Comparison of ENCODE assay signal across 10 cellular contexts in the genomic region with DNA sequence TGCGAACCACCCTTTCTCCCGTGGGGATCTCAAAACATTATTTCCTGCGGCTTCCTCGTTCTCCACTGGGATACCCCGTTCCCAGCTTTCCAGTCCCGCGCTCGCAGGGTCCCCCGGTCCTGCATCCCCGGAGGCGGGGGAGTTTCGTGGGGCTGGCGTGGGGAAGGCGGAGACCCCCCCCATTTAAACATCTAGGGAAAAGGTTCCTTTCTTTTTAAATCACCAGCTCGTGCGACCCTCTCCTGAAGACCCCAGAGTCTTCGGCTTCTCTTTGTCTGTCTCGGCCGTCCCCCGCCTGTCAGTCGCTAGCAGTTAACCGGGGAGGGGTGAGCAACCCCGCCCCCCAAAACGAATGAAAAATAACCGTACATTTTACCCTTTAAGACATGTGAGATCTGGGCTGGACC. TPM values are rescaled to one million over a fixed set of nuclear protein-coding genes. Genes with fewer than 3 reads are reported as not detected.
A peak's percentile ranks its signal among the peaks of the same experiment; 100 is the strongest.
DNase-seq lines count a peak whose midpoint lies in the region; ATAC-seq and TF ChIP-seq lines count a peak whose summit lies in the region.
"Had no signal": no experiment of that assay in that cellular context is flagged by ENCODE, and none has a peak within 500 bp of the region (broad histone marks: within the 10 kb centered on the region; RNA-seq: fewer than 3 reads in every experiment).

No MANE protein-coding gene starts in this region.

- H3K9me3 ChIP-seq in SJSA1 (replicated peaks): no peaks in the 10 kb centered on the region
- H3K9me3 ChIP-seq in smooth muscle cell (replicated peaks; ENCODE audit: low read depth): no peaks in the 10 kb centered on the region
- H3K9me3 ChIP-seq: psoas muscle had no signal

- H3K36me3 ChIP-seq in SJSA1 (peaks cover 9% of the 10 kb centered on the region; the same call in 1 of the 2 replicates), smooth muscle cell (ENCODE audit: low read depth) (no peaks in the 10 kb centered on the region)

- H4K20me1 ChIP-seq in smooth muscle cell (ENCODE audit: low read depth): peaks cover 16% of the 10 kb centered on the region

- 1% methylated on average over 24 of the region's 25 CpGs for WGBS in smooth muscle cell (ENCODE audit: low lambda C conversion rate)

- H3F3A ChIP-seq in smooth muscle cell (ENCODE audit: low read depth): no peaks in the 10 kb centered on the region

- H2AFZ ChIP-seq in smooth muscle cell (ENCODE audit: low read depth): peak overlapping the region; percentile 91

- no peaks in the 10 kb centered on the region for H3K9me3 Mint-ChIP-seq in activated T-cell treated with anti-CD3 and anti-CD28 coated beads, Interleukin-2, amount 50 U/mL, for 24 hours

- H3K4me3 ChIP-seq in SJSA1: peak overlapping the region; percentile 57
- peak overlapping the region; percentile 68 for H3K4me3 ChIP-seq in fibroblast of the aortic adventitia (ENCODE audit: low read depth, low read length)
- H3K4me3 ChIP-seq in smooth muscle cell: peak overlapping the region; percentile 96

- peak overlapping the region; percentile 68 for H3K27ac Mint-ChIP-seq in activated T-cell treated with anti-CD3 and anti-CD28 coated beads, Interleukin-2, amount 50 U/mL, for 24 hours

- peak overlapping the region; percentile 71 for H3K4me3 Mint-ChIP-seq in activated T-cell treated with anti-CD3 and anti-CD28 coated beads, Interleukin-2, amount 50 U/mL, for 24 hours

- H3K79me2 ChIP-seq in smooth muscle cell (ENCODE audit: low read depth): peaks cover 77% of the 10 kb centered on the region

- no peaks in the 10 kb centered on the region for H3K36me3 Mint-ChIP-seq in activated T-cell treated with anti-CD3 and anti-CD28 coated beads, Interleukin-2, amount 50 U/mL, for 24 hours (ENCODE audit: low read depth)

- peaks cover 57% of the 10 kb centered on the region for H3K27me3 ChIP-seq in SJSA1 (replicated peaks)
- H3K27me3 ChIP-seq in smooth muscle cell (ENCODE audit: low read depth): no peaks in the 10 kb centered on the region

- ATAC-seq in GM21515 (IDR thresholded peaks at IDR 0.05; ENCODE audit: unreplicated experiment): no peak

- peak overlapping the region; percentile 95 for H3K4me2 ChIP-seq in smooth muscle cell

- H3K27me3 Mint-ChIP-seq in activated T-cell treated with anti-CD3 and anti-CD28 coated beads, Interleukin-2, amount 50 U/mL, for 24 hours: peaks cover 87% of the 10 kb centered on the region

- H3K27ac ChIP-seq in SJSA1 (no peak overlapping the region), smooth muscle cell (ENCODE audit: low read depth) (peak overlapping the region; percentile 84)
- H3K27ac ChIP-seq: psoas muscle had no signal

- TF ChIP-seq CTCF in fibroblast of the aortic adventitia (IDR thresholded peaks at IDR 0.05; ENCODE audit: insufficient read depth, low read length): no peak
- TF ChIP-seq CTCF in smooth muscle cell (IDR thresholded peaks at IDR 0.05; ENCODE audit: borderline replicate concordance, insufficient read depth, poor library complexity, severe bottlenecking): no peak

- H3K4me1 Mint-ChIP-seq in activated T-cell treated with anti-CD3 and anti-CD28 coated beads, Interleukin-2, amount 50 U/mL, for 24 hours (ENCODE audit: low read depth): peaks cover 31% of the 10 kb centered on the region

- peak overlapping the region; percentile 71 for H3K9ac ChIP-seq in smooth muscle cell (ENCODE audit: low read depth)

- DNase-seq in activated T-cell treated with anti-CD3 and anti-CD28 coated beads, Interleukin-2, amount 50 U/mL, for 24 hours: no peak
- DNase-seq in activated T-cell treated with anti-CD3 and anti-CD28 coated beads for 4 hours: no peak
- DNase-seq in SJSA1 (ENCODE audit: low read depth in 1 of 2, low spot score in 2 of 2): no peak
- DNase-seq in fibroblast of the aortic adventitia (ENCODE audit: low read depth): no peak
- DNase-seq in smooth muscle cell (lab: John Stamatoyannopoulos, UW; ENCODE audit: unreplicated experiment): no peak
- no peak for DNase-seq in 8988T
- DNase-seq in hypothalamus (lab: John Stamatoyannopoulos, UW): no peak
- DNase-seq: C1 segment of cervical spinal cord, psoas muscle had no signal

- H3K4me1 ChIP-seq in SJSA1 (replicated peaks): peaks cover 37% of the 10 kb centered on the region
- peaks cover 42% of the 10 kb centered on the region for H3K4me1 ChIP-seq in smooth muscle cell (ENCODE audit: low read depth)

RNA-seq across cellular contexts. Expression of a gene that starts 0.5 kb away (rescaled TPM):
- total RNA-seq in SJSA1 (2014; rRNA removed; shearing (Covaris generic)): 5.0 and 8.7 TPM in 2 replicates
- 0.49 and 5.0 TPM in 2 replicates for total RNA-seq in fibroblast of the aortic adventitia (ENCODE audit: low replicate concordance)
- 51.0 and 54.6 TPM in 2 replicates for total RNA-seq in smooth muscle cell
- polyA plus RNA-seq in smooth muscle cell: 49.7 and 51.4 TPM in 2 replicates
- total RNA-seq: psoas muscle had no signal
- polyA plus RNA-seq: psoas muscle had no signal

RNA-seq across cellular contexts. Expression of a gene that starts 28.3 kb away (rescaled TPM):
- total RNA-seq in SJSA1 (2014; rRNA removed; shearing (Covaris generic)): not detected in 2 replicates
- total RNA-seq in fibroblast of the aortic adventitia (ENCODE audit: low replicate concordance): not detected in 2 replicates
- total RNA-seq in smooth muscle cell: not detected in 2 replicates
- polyA plus RNA-seq in smooth muscle cell: 1.6 and 1.9 TPM in 2 replicates
- total RNA-seq: psoas muscle had no signal
- polyA plus RNA-seq: psoas muscle had no signal

RNA-seq across cellular contexts. Expression of a gene that starts 52.1 kb away (rescaled TPM):
- 212 and 238 TPM in 2 replicates for total RNA-seq in SJSA1 (2014; rRNA removed; shearing (Covaris generic))
- total RNA-seq in fibroblast of the aortic adventitia (ENCODE audit: low replicate concordance) (72.6 and 89.5 TPM in 2 replicates), smooth muscle cell (69.0 and 69.6 TPM in 2 replicates)
- polyA plus RNA-seq in smooth muscle cell: 260 and 263 TPM in 2 replicates
